2 cellular contexts compared by ENCODE assay signal in the genomic region with DNA sequence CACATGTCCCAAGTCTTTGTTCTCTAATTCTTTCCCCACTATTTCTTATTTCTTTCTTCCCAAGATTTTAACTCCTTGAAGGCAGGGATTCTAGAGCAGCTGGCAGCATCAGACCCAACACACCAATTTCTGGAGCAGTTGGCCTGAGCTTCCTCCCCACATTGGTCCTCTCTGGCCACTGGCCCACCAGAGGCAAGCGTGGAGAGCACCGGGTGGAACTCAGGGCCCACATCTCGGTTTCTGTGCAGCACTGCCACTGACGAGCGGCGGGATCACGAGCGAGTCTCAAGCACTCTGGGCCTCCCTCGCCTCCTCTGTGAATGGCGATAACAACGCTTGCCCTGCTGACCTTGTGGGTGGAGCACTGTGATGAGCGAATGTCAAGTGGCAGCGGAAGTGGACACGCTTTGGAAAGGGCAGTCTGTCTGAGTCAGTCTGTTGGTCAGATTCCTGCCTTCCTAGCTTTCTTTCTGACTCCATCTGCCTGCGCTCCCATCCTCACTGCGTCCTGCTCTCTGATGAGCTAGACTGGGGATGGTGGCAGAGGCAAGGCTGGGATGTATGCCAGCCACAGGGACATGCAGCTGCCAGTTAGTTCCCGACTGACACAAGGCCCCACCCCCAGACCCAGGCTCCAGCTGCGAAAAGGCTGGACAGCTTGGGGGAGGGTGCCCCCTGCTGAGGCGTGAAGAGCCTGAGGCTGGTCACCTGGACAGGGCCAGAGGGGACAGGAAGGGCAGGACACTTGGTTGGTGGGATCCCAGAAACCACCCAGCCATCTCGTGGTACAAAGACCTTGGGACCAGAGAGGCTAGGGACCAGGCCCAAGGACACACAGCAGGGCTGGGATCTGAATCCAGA.
TF ChIP-seq lines count a peak whose summit lies in the region.

No MANE protein-coding gene starts in this region.

TF ChIP-seq in IMR-90, 13 proteins besides CTCF, POLR2A, EP300 and RAD21:
- TF ChIP-seq SMC3 (IDR thresholded peaks at IDR 0.05; ENCODE audit: low read depth, low read length) = no peak
- no peak for TF ChIP-seq CHD1 (IDR thresholded peaks at IDR 0.05; ENCODE audit: low read depth, low read length)
- TF ChIP-seq MAZ (IDR thresholded peaks at IDR 0.05; ENCODE audit: borderline replicate concordance, low read depth, low read length) = no peak
- no peak for TF ChIP-seq CEBPB (IDR thresholded peaks at IDR 0.05; ENCODE audit: low read depth, low read length)
- no peak for TF ChIP-seq MAFK (IDR thresholded peaks at IDR 0.05; ENCODE audit: low read depth, low read length)
- TF ChIP-seq RFX5 (IDR thresholded peaks at IDR 0.05; ENCODE audit: low read depth, low read length) = no peak
- TF ChIP-seq BHLHE40 (IDR thresholded peaks at IDR 0.05; ENCODE audit: low read depth, low read length) = 0 out of 2 replicates have a peak, but pooled peaks have one; percentile 33
- TF ChIP-seq, protein P1, sequence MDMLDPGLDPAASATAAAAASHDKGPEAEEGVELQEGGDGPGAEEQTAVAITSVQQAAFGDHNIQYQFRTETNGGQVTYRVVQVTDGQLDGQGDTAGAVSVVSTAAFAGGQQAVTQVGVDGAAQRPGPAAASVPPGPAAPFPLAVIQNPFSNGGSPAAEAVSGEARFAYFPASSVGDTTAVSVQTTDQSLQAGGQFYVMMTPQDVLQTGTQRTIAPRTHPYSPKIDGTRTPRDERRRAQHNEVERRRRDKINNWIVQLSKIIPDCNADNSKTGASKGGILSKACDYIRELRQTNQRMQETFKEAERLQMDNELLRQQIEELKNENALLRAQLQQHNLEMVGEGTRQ (IDR thresholded peaks at IDR 0.05; ENCODE audit: low read depth, low read length) = no peak
- no peak for TF ChIP-seq MXI1 (IDR thresholded peaks at IDR 0.05; ENCODE audit: borderline replicate concordance, low read depth, low read length)
- TF ChIP-seq FOS (IDR thresholded peaks at IDR 0.05; ENCODE audit: low read depth, low read length) = 0 out of 2 replicates have a peak, but pooled peaks have one; percentile 9
- no peak for TF ChIP-seq RCOR1 (IDR thresholded peaks at IDR 0.05; ENCODE audit: insufficient replicate concordance, low read length)

TF ChIP-seq in GM12891, 5 proteins besides CTCF, POLR2A, EP300 and RAD21:
- TF ChIP-seq POLR2AphosphoS5 (IDR thresholded peaks at IDR 0.05; ENCODE audit: low read depth, low read length) (no peak), TAF1 (IDR thresholded peaks at IDR 0.05; ENCODE audit: low read depth, low read length) (no peak), PAX5 (IDR thresholded peaks at IDR 0.05; ENCODE audit: insufficient read depth, low read length, severe bottlenecking) (no peak), POU2F2 (IDR thresholded peaks at IDR 0.05; ENCODE audit: low read depth, low read length) (no peak), SPI1 (IDR thresholded peaks at IDR 0.05; ENCODE audit: low read depth, low read length) (no peak)
